Comparison of ENCODE assay signal across 24 cellular contexts in genomic region chr3:181738551-181738950, GRCh38. TPM values are rescaled to one million over a fixed set of nuclear protein-coding genes. Genes with fewer than 3 reads are reported as not detected.
"Had no signal": no experiment of that assay in that cellular context is flagged by ENCODE, and none has a peak within 500 bp of the region (broad histone marks: within the 10 kb centered on the region; RNA-seq: fewer than 3 reads in every experiment).

No MANE protein-coding gene starts in this region.

- H3K4me1 ChIP-seq: Peyer's patch, SJCRH30 had no signal

- H3K4me3 ChIP-seq: Peyer's patch, SJCRH30 had no signal

- H3K9me3 ChIP-seq: Peyer's patch, SJCRH30 had no signal

- H3K36me3 ChIP-seq: Peyer's patch, SJCRH30 had no signal

- H3K27me3 ChIP-seq: Peyer's patch, SJCRH30 had no signal

- H3K27ac ChIP-seq: HL-60, Peyer's patch, SJCRH30 had no signal

- ATAC-seq: PC-3, Right ventricle myocardium inferior had no signal

- DNase-seq: KBM-7, MV-4-11, NCI-H1048, NCI-H1105, NCI-H1417, NCI-H1436 treated with DMSO at 0.1 percent for 48 hours, NCI-H187, NCI-H2029, NCI-H2081 treated with DMSO at 0.1 percent for 48 hours, NCI-H2171, NCI-H226, NCI-H446, NCI-H510A, NCI-H524 treated with DMSO at 0.1 percent for 48 hours, NCI-H69, NCI-H774, PC-3, Peyer's patch, SHP77 treated with DMSO at 0.1 percent for 48 hours, SJCRH30 had no signal

RNA-seq across cellular contexts. Expression of gene SOX2, which starts 26.8 kb away (rescaled TPM):
- total RNA-seq: LHCN-M2, MCF 10A, PC-3 had no signal
